Comparison of ENCODE assay signal across 31 cellular contexts in the genomic region with DNA sequence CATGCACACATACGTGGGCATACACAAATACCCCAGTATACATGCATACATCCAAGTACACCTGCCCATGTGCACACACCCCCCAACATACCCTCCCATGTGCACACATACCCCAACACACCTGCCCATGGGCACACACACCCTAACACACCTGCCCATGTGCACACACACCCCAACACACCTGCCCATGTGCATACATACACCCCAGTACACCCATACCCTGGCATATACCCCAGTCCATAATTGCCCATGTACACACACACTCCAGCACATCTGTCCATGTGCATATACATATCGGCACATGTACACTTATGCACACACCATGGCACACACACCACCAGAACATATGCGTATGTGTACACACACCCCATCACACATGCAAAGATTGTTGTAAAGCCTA.
"Had no signal": no experiment of that assay in that cellular context is flagged by ENCODE, and none has a peak within 500 bp of the region (broad histone marks: within the 10 kb centered on the region; RNA-seq: fewer than 3 reads in every experiment).

No MANE protein-coding gene starts in this region.

- FAIRE-seq: frontal cortex had no signal

- H3K9me3 Mint-ChIP-seq: activated CD4-positive, alpha-beta T cell treated with anti-CD3 and anti-CD28 coated beads, Interleukin-2, amount 10 ng/mL, durations not matched to agents 24 days and 14 days; activated naive CD4-positive, alpha-beta T cell treated with anti-CD3 and anti-CD28 coated beads, Interleukin-2, amount 10 ng/mL, durations not matched to agents 7 days and 5 days; activated T-helper 1 cell treated with anti-CD3 and anti-CD28 coated beads, Interleukin-12 subunit alpha, Interleukin-12 subunit beta, Interleukin-2, Interleukin-4 antibody, amounts not matched to agents 30 ng/mL and 10 ng/mL and 1 ng/mL, durations not matched to agents 14 hours and 24 hours and 36 hours; activated T-helper 2 cell treated with anti-CD3 and anti-CD28 coated beads, Interferon-gamma antibody, Interleukin-2, Interleukin-4, amounts not matched to agents 10 μg/mL and 5 μg/mL and 100 μg/mL, durations not matched to agents 14 hours and 24 hours and 36 hours; dendritic cell treated with granulocyte-macrophage colony-stimulating factor and Interleukin-4, amounts not matched to agents 40 ng/mL and 50 ng/mL, for 4 days had no signal

- DNase-seq: activated CD4-positive, alpha-beta memory T cell treated with anti-CD3 and anti-CD28 coated beads for 36 hours; activated CD4-positive, alpha-beta T cell treated with anti-CD3 and anti-CD28 coated beads for 36 hours; activated CD4-positive, alpha-beta T cell treated with anti-CD3 and anti-CD28 coated beads, Interleukin-2, amount 10 ng/mL, durations not matched to agents 24 days and 14 days; activated CD4-positive, CD25-positive, alpha-beta regulatory T cell; activated CD4-positive, CD25-positive, alpha-beta regulatory T cell treated with anti-CD3 and anti-CD28 coated beads, Interleukin-2, amount 50 U/mL, for 72 hours; activated CD8-positive, alpha-beta memory T cell treated with anti-CD3 and anti-CD28 coated beads, Interleukin-2, amount 10 ng/mL, durations not matched to agents 7 days and 5 days; activated CD8-positive, alpha-beta memory T cell treated with anti-CD3 and anti-CD28 coated beads, Interleukin-2, amount 50 U/mL, for 4 hours; activated CD8-positive, alpha-beta T cell treated with anti-CD3 and anti-CD28 coated beads, Interleukin-2, amount 10 ng/mL, durations not matched to agents 7 days and 5 days; activated gamma-delta T cell; activated naive CD4-positive, alpha-beta T cell; activated naive CD4-positive, alpha-beta T cell treated with anti-CD3 and anti-CD28 coated beads, Interleukin-2, amount 10 ng/mL, durations not matched to agents 7 days and 5 days; activated naive CD8-positive, alpha-beta T cell treated with anti-CD3 and anti-CD28 coated beads, Interleukin-2, amount 10 ng/mL, durations not matched to agents 7 days and 5 days; activated T-cell treated with anti-CD3 and anti-CD28 coated beads, Interleukin-2, amount 50 U/mL, for 1 hour; activated T-cell treated with anti-CD3 and anti-CD28 coated beads, Interleukin-2, amount 50 U/mL, for 48 hours; central memory CD4-positive, alpha-beta T cell; cerebellar nuclear complex; dorsolateral prefrontal cortex; effector memory CD4-positive, alpha-beta T cell; foreskin fibroblast; head of caudate nucleus; T-helper 2 cell had no signal

- H3K27me3 ChIP-seq: ascending aorta, breast epithelium, cardiac muscle cell, dorsolateral prefrontal cortex had no signal

- H3K36me3 Mint-ChIP-seq: activated CD4-positive, alpha-beta memory T cell treated with anti-CD3 and anti-CD28 coated beads for 36 hours; activated CD8-positive, alpha-beta memory T cell treated with anti-CD3 and anti-CD28 coated beads, Interleukin-2, amount 10 ng/mL, durations not matched to agents 7 days and 5 days; activated naive CD4-positive, alpha-beta T cell treated with anti-CD3 and anti-CD28 coated beads, Interleukin-2, amount 10 ng/mL, durations not matched to agents 7 days and 5 days; activated naive CD4-positive, alpha-beta T cell treated with anti-CD3 and anti-CD28 coated beads, Interleukin-2, amount 50 U/mL, for 72 hours; activated naive CD8-positive, alpha-beta T cell treated with anti-CD3 and anti-CD28 coated beads, Interleukin-2, amount 10 ng/mL, durations not matched to agents 7 days and 5 days; brain had no signal

- H3K27me3 Mint-ChIP-seq: activated naive CD8-positive, alpha-beta T cell treated with anti-CD3 and anti-CD28 coated beads, Interleukin-2, amount 10 ng/mL, durations not matched to agents 7 days and 5 days had no signal

- H3K4me3 Mint-ChIP-seq: activated CD4-positive, alpha-beta memory T cell treated with anti-CD3 and anti-CD28 coated beads for 36 hours; activated CD4-positive, alpha-beta T cell treated with anti-CD3 and anti-CD28 coated beads for 36 hours; activated CD4-positive, alpha-beta T cell treated with anti-CD3 and anti-CD28 coated beads, Interleukin-2, amount 10 ng/mL, durations not matched to agents 24 days and 14 days; activated CD8-positive, alpha-beta memory T cell treated with anti-CD3 and anti-CD28 coated beads, Interleukin-2, amount 10 ng/mL, durations not matched to agents 7 days and 5 days; activated CD8-positive, alpha-beta T cell treated with anti-CD3 and anti-CD28 coated beads, Interleukin-2, amount 10 ng/mL, durations not matched to agents 7 days and 5 days; activated naive CD4-positive, alpha-beta T cell treated with anti-CD3 and anti-CD28 coated beads, Interleukin-2, amount 10 ng/mL, durations not matched to agents 7 days and 5 days; activated naive CD8-positive, alpha-beta T cell treated with anti-CD3 and anti-CD28 coated beads, Interleukin-2, amount 10 ng/mL, durations not matched to agents 7 days and 5 days; activated T-helper 1 cell treated with anti-CD3 and anti-CD28 coated beads, Interleukin-12 subunit alpha, Interleukin-12 subunit beta, Interleukin-2, Interleukin-4 antibody, amounts not matched to agents 30 ng/mL and 10 ng/mL and 1 ng/mL, durations not matched to agents 14 hours and 24 hours and 36 hours; dendritic cell treated with granulocyte-macrophage colony-stimulating factor and Interleukin-4, amounts not matched to agents 40 ng/mL and 50 ng/mL, for 4 days had no signal

- H3K27ac Mint-ChIP-seq: activated CD4-positive, alpha-beta memory T cell treated with anti-CD3 and anti-CD28 coated beads for 36 hours; activated CD4-positive, alpha-beta T cell treated with anti-CD3 and anti-CD28 coated beads for 36 hours; activated CD4-positive, alpha-beta T cell treated with anti-CD3 and anti-CD28 coated beads, Interleukin-2, amount 10 ng/mL, durations not matched to agents 24 days and 14 days; activated CD8-positive, alpha-beta memory T cell treated with anti-CD3 and anti-CD28 coated beads, Interleukin-2, amount 10 ng/mL, durations not matched to agents 7 days and 5 days; activated CD8-positive, alpha-beta T cell treated with anti-CD3 and anti-CD28 coated beads, Interleukin-2, amount 10 ng/mL, durations not matched to agents 7 days and 5 days; activated naive CD4-positive, alpha-beta T cell treated with anti-CD3 and anti-CD28 coated beads, Interleukin-2, amount 10 ng/mL, durations not matched to agents 7 days and 5 days; activated naive CD4-positive, alpha-beta T cell treated with anti-CD3 and anti-CD28 coated beads, Interleukin-2, amount 50 U/mL, for 72 hours; activated naive CD8-positive, alpha-beta T cell treated with anti-CD3 and anti-CD28 coated beads, Interleukin-2, amount 10 ng/mL, durations not matched to agents 7 days and 5 days; activated T-helper 1 cell treated with anti-CD3 and anti-CD28 coated beads, Interleukin-12 subunit alpha, Interleukin-12 subunit beta, Interleukin-2, Interleukin-4 antibody, amounts not matched to agents 30 ng/mL and 10 ng/mL and 1 ng/mL, durations not matched to agents 14 hours and 24 hours and 36 hours; activated T-helper 2 cell treated with anti-CD3 and anti-CD28 coated beads, Interferon-gamma antibody, Interleukin-2, Interleukin-4, amounts not matched to agents 10 μg/mL and 5 μg/mL and 100 μg/mL, durations not matched to agents 14 hours and 24 hours and 36 hours; dendritic cell treated with granulocyte-macrophage colony-stimulating factor and Interleukin-4, amounts not matched to agents 40 ng/mL and 50 ng/mL, for 4 days had no signal

- H3K27ac ChIP-seq: ascending aorta, breast epithelium, cardiac muscle cell, coronary artery, dorsolateral prefrontal cortex had no signal

- H3K9me3 ChIP-seq: breast epithelium had no signal

- H3K4me1 Mint-ChIP-seq: activated CD4-positive, alpha-beta T cell treated with anti-CD3 and anti-CD28 coated beads for 36 hours; activated CD4-positive, alpha-beta T cell treated with anti-CD3 and anti-CD28 coated beads, Interleukin-2, amount 10 ng/mL, durations not matched to agents 24 days and 14 days; activated CD8-positive, alpha-beta memory T cell treated with anti-CD3 and anti-CD28 coated beads, Interleukin-2, amount 10 ng/mL, durations not matched to agents 7 days and 5 days; activated naive CD4-positive, alpha-beta T cell treated with anti-CD3 and anti-CD28 coated beads, Interleukin-2, amount 10 ng/mL, durations not matched to agents 7 days and 5 days; activated naive CD8-positive, alpha-beta T cell treated with anti-CD3 and anti-CD28 coated beads, Interleukin-2, amount 10 ng/mL, durations not matched to agents 7 days and 5 days had no signal

- H3K36me3 ChIP-seq: ascending aorta, breast epithelium, cardiac muscle cell had no signal

- H3K4me1 ChIP-seq: ascending aorta, breast epithelium had no signal

- H3K4me3 ChIP-seq: ascending aorta, breast epithelium, cardiac muscle cell, coronary artery, dorsolateral prefrontal cortex had no signal
